Comparison of ENCODE assay signal across 17 cellular contexts in genomic region chr2:196244516-196244915, GRCh38.
DNase-seq lines count a peak whose midpoint lies in the region; ATAC-seq and TF ChIP-seq lines count a peak whose summit lies in the region.
"Had no signal": no experiment of that assay in that cellular context is flagged by ENCODE, and none has a peak within 500 bp of the region (broad histone marks: within the 10 kb centered on the region; RNA-seq: fewer than 3 reads in every experiment).

No MANE protein-coding gene starts in this region.

- TF ChIP-seq CTCF in foreskin keratinocyte (conservative IDR thresholded peaks at IDR 0.05), result no peak
- TF ChIP-seq CTCF in right atrium auricular region (IDR thresholded peaks at IDR 0.05), result no peak

- H3K9me3 ChIP-seq in right atrium auricular region, result no peaks in the 10 kb centered on the region
- H3K9me3 ChIP-seq: Caco-2, HAP-1 had no signal

- POLR2A ChIA-PET in activated naive CD8-positive, alpha-beta T cell treated with anti-CD3 and anti-CD28 coated beads, Interleukin-2, amount 10 ng/mL, durations not matched to agents 7 days and 5 days (lab: Charles Lee), result interaction anchor here (13.4 kb wide), 1 partner anchor 14 kb away, joined by 223 read pairs; no protein-coding TSS in a partner anchor

- no peak overlapping the region for H3K4me3 Mint-ChIP-seq in activated naive CD8-positive, alpha-beta T cell treated with anti-CD3 and anti-CD28 coated beads, Interleukin-2, amount 10 ng/mL, durations not matched to agents 7 days and 5 days
- H3K4me3 Mint-ChIP-seq in activated naive CD8-positive, alpha-beta T cell treated with anti-CD3 and anti-CD28 coated beads for 36 hours, result no peak overlapping the region
- no peak overlapping the region for H3K4me3 Mint-ChIP-seq in activated naive CD8-positive, alpha-beta T cell treated with anti-CD3 and anti-CD28 coated beads, Interleukin-2, amount 50 U/mL, for 24 hours
- no peak overlapping the region for H3K4me3 Mint-ChIP-seq in stimulated activated memory B cell treated with anti-CD40 and anti-IgM and Interleukin-4, amounts not matched to agents 10 μg/mL and 1 μg/mL and 100 μg/mL, for 72 hours

- no peaks in the 10 kb centered on the region for H3K9me3 Mint-ChIP-seq in activated naive CD8-positive, alpha-beta T cell treated with anti-CD3 and anti-CD28 coated beads, Interleukin-2, amount 10 ng/mL, durations not matched to agents 7 days and 5 days
- no peaks in the 10 kb centered on the region for H3K9me3 Mint-ChIP-seq in activated naive CD8-positive, alpha-beta T cell treated with anti-CD3 and anti-CD28 coated beads for 36 hours
- H3K9me3 Mint-ChIP-seq in activated naive CD8-positive, alpha-beta T cell treated with anti-CD3 and anti-CD28 coated beads, Interleukin-2, amount 50 U/mL, for 24 hours, result no peaks in the 10 kb centered on the region
- no peaks in the 10 kb centered on the region for H3K9me3 Mint-ChIP-seq in stimulated activated memory B cell treated with anti-CD40 and anti-IgM and Interleukin-4, amounts not matched to agents 10 μg/mL and 1 μg/mL and 100 μg/mL, for 72 hours

- no peak for DNase-seq in activated naive CD8-positive, alpha-beta T cell treated with anti-CD3 and anti-CD28 coated beads, Interleukin-2, amount 10 ng/mL, durations not matched to agents 7 days and 5 days
- DNase-seq in activated naive CD8-positive, alpha-beta T cell treated with anti-CD3 and anti-CD28 coated beads for 36 hours, result no peak
- DNase-seq in activated naive CD8-positive, alpha-beta T cell treated with anti-CD3 and anti-CD28 coated beads, Interleukin-2, amount 50 U/mL, for 24 hours, result no peak
- DNase-seq in foreskin keratinocyte (no peak), UCSD-AML1 (lab: John Stamatoyannopoulos, UW; ENCODE audit: unreplicated experiment) (no peak), right atrium auricular region (ENCODE audit: low spot score) (no peak), T-helper 1 cell (no peak)
- DNase-seq: 8988T, C1 segment of cervical spinal cord, Caco-2, NCI-H1092, NCI-H69, Right ventricle myocardium superior had no signal

- H3K27ac ChIP-seq in foreskin keratinocyte (peak overlapping the region; percentile 37), right atrium auricular region (no peak overlapping the region)
- H3K27ac ChIP-seq: PC-9 had no signal

- no peak for ATAC-seq in activated naive CD8-positive, alpha-beta T cell treated with anti-CD3 and anti-CD28 coated beads, Interleukin-2, amount 10 ng/mL, durations not matched to agents 7 days and 5 days (ENCODE audit: low read depth)
- ATAC-seq in activated naive CD8-positive, alpha-beta T cell treated with anti-CD3 and anti-CD28 coated beads, Interleukin-2, amount 50 U/mL, for 24 hours, result no peak
- no peak for ATAC-seq in foreskin keratinocyte
- no peak for ATAC-seq in stimulated activated memory B cell treated with anti-CD40 and anti-IgM and Interleukin-4, amounts not matched to agents 10 μg/mL and 1 μg/mL and 100 μg/mL, for 72 hours
- ATAC-seq: GM12878 had no signal

- H3K36me3 Mint-ChIP-seq in activated naive CD8-positive, alpha-beta T cell treated with anti-CD3 and anti-CD28 coated beads, Interleukin-2, amount 10 ng/mL, durations not matched to agents 7 days and 5 days, result peaks cover 3% of the 10 kb centered on the region
- peaks cover 17% of the 10 kb centered on the region for H3K36me3 Mint-ChIP-seq in activated naive CD8-positive, alpha-beta T cell treated with anti-CD3 and anti-CD28 coated beads for 36 hours
- H3K36me3 Mint-ChIP-seq in activated naive CD8-positive, alpha-beta T cell treated with anti-CD3 and anti-CD28 coated beads, Interleukin-2, amount 50 U/mL, for 24 hours (ENCODE audit: low read depth), result no peaks in the 10 kb centered on the region
- H3K36me3 Mint-ChIP-seq in stimulated activated memory B cell treated with anti-CD40 and anti-IgM and Interleukin-4, amounts not matched to agents 10 μg/mL and 1 μg/mL and 100 μg/mL, for 72 hours, result no peaks in the 10 kb centered on the region

- peak overlapping the region; percentile 30 for H3K27ac Mint-ChIP-seq in activated naive CD8-positive, alpha-beta T cell treated with anti-CD3 and anti-CD28 coated beads, Interleukin-2, amount 10 ng/mL, durations not matched to agents 7 days and 5 days
- H3K27ac Mint-ChIP-seq in activated naive CD8-positive, alpha-beta T cell treated with anti-CD3 and anti-CD28 coated beads for 36 hours, result no peak overlapping the region
- peak overlapping the region; percentile 9 for H3K27ac Mint-ChIP-seq in activated naive CD8-positive, alpha-beta T cell treated with anti-CD3 and anti-CD28 coated beads, Interleukin-2, amount 50 U/mL, for 24 hours
- peak overlapping the region; percentile 29 for H3K27ac Mint-ChIP-seq in stimulated activated memory B cell treated with anti-CD40 and anti-IgM and Interleukin-4, amounts not matched to agents 10 μg/mL and 1 μg/mL and 100 μg/mL, for 72 hours

- no peaks in the 10 kb centered on the region for H3K27me3 Mint-ChIP-seq in activated naive CD8-positive, alpha-beta T cell treated with anti-CD3 and anti-CD28 coated beads, Interleukin-2, amount 10 ng/mL, durations not matched to agents 7 days and 5 days
- no peaks in the 10 kb centered on the region for H3K27me3 Mint-ChIP-seq in activated naive CD8-positive, alpha-beta T cell treated with anti-CD3 and anti-CD28 coated beads for 36 hours
- no peaks in the 10 kb centered on the region for H3K27me3 Mint-ChIP-seq in activated naive CD8-positive, alpha-beta T cell treated with anti-CD3 and anti-CD28 coated beads, Interleukin-2, amount 50 U/mL, for 24 hours
- no peaks in the 10 kb centered on the region for H3K27me3 Mint-ChIP-seq in stimulated activated memory B cell treated with anti-CD40 and anti-IgM and Interleukin-4, amounts not matched to agents 10 μg/mL and 1 μg/mL and 100 μg/mL, for 72 hours

- no peak overlapping the region for H3K4me3 ChIP-seq in right atrium auricular region
- H3K4me3 ChIP-seq: GM12878, HAP-1, PC-9 had no signal

- H3K27me3 ChIP-seq in foreskin keratinocyte (no peaks in the 10 kb centered on the region), right atrium auricular region (no peaks in the 10 kb centered on the region)

- H3K4me1 ChIP-seq in foreskin keratinocyte, result peaks cover 21% of the 10 kb centered on the region
- peaks cover 0 to 25% of the 10 kb centered on the region in 2 donors for H3K4me1 ChIP-seq in right atrium auricular region
- H3K4me1 ChIP-seq: HAP-1 had no signal

- H3K4me1 Mint-ChIP-seq in activated naive CD8-positive, alpha-beta T cell treated with anti-CD3 and anti-CD28 coated beads, Interleukin-2, amount 10 ng/mL, durations not matched to agents 7 days and 5 days, result peaks cover 65% of the 10 kb centered on the region
- peaks cover 72% of the 10 kb centered on the region for H3K4me1 Mint-ChIP-seq in activated naive CD8-positive, alpha-beta T cell treated with anti-CD3 and anti-CD28 coated beads for 36 hours
- peaks cover 88% of the 10 kb centered on the region for H3K4me1 Mint-ChIP-seq in activated naive CD8-positive, alpha-beta T cell treated with anti-CD3 and anti-CD28 coated beads, Interleukin-2, amount 50 U/mL, for 24 hours
- peaks cover 57% of the 10 kb centered on the region for H3K4me1 Mint-ChIP-seq in stimulated activated memory B cell treated with anti-CD40 and anti-IgM and Interleukin-4, amounts not matched to agents 10 μg/mL and 1 μg/mL and 100 μg/mL, for 72 hours

- H3K36me3 ChIP-seq in right atrium auricular region, result no peaks in the 10 kb centered on the region
- H3K36me3 ChIP-seq: HAP-1 had no signal
